17 cellular contexts compared by ENCODE assay signal in the genomic region with DNA sequence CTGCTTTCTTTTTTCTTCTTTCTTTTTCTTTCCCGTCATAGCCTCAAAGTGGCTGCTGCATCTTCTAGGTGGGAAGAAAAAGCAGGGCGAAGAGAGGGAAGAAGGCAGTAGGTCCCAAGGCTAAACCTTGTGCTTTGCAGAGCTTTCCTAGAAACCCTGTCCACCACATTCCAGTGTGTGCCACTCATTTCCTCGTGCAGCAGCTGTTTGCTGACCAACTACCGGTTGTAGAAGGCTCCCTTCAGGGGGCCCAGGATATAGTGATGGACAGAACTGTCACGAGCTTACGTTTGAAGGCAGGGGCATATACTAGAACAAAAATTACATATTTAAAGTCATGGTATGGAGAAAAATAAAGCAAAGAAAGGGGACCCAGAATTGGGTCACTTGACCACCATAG.
DNase-seq lines count a peak whose midpoint lies in the region; ATAC-seq, FAIRE-seq and TF ChIP-seq lines count a peak whose summit lies in the region.
"Had no signal": no experiment of that assay in that cellular context is flagged by ENCODE, and none has a peak within 500 bp of the region (broad histone marks: within the 10 kb centered on the region; RNA-seq: fewer than 3 reads in every experiment).

No MANE protein-coding gene starts in this region.

- CTCF ChIA-PET in endothelial cell of umbilical vein (lab: Charles Lee) = interaction anchor here (0.6 to 2.6 kb wide), 16 partner anchors 8 to 268 kb away, joined by 3 to 12 read pairs (median 3); no protein-coding TSS in a partner anchor

- H3K4me3 ChIP-seq in endothelial cell of umbilical vein (replicated peaks in 1 of 3; ENCODE audit: insufficient read depth in 1 of 3, low read depth in 1 of 3, low read length in 3 of 3) = no peak overlapping the region
- H3K4me3 ChIP-seq: BLaER1 treated with 17β-estradiol and CSF1 and Interleukin-3, amounts not matched to agents 10 nM and 100 nM; dorsolateral prefrontal cortex; heart left ventricle had no signal

- H3K4me2 ChIP-seq in endothelial cell of umbilical vein (ENCODE audit: insufficient read depth, low read length) = peak overlapping the region; percentile 29

- POLR2A ChIA-PET in endothelial cell of umbilical vein (lab: Charles Lee) = interaction anchor here (0.5 to 1.4 kb wide), 3 partner anchors 10 to 51 kb away, joined by 3 to 8 read pairs (median 5); no protein-coding TSS in a partner anchor

- TF ChIP-seq CTCF in endothelial cell of umbilical vein (IDR thresholded peaks at IDR 0.05; ENCODE audit: extremely low read depth in 1 of 2, insufficient read depth in 1 of 2, low read depth in 1 of 2, low read length in 2 of 2) (no peak), osteocyte (IDR thresholded peaks at IDR 0.05) (no peak)

- dilution Hi-C loops in endothelial cell of umbilical vein (cut with MboI; ENCODE audit: extremely low pct_ligation_motif_present, low sequenced_read_pairs) = no loop called here

- H3K4me1 Mint-ChIP-seq in osteocyte (ENCODE audit: unreplicated experiment) = peaks cover 57% of the 10 kb centered on the region

- TF ChIP-seq POLR2A in endothelial cell of umbilical vein (IDR thresholded peaks at IDR 0.05; ENCODE audit: low read depth, low read length) = peak; percentile 46

- peak; percentile 89 for FAIRE-seq in endothelial cell of umbilical vein (lab: Jason Lieb, UNC)

- BruUV-seq in endothelial cell of umbilical vein (replicated peaks; lab: Mats Ljungman, UMichigan) = no TSS peak

- intact Hi-C loops in endothelial cell of umbilical vein (cut with micrococcal nuclease) = loop anchor here (1.0 kb wide), 2 partner anchors 10 to 103 kb away; partner anchors contain the start of gene SASH1

- no peaks in the 10 kb centered on the region for H3K9me3 Mint-ChIP-seq in osteocyte (ENCODE audit: unreplicated experiment)

- H3K27ac Mint-ChIP-seq in osteocyte (ENCODE audit: unreplicated experiment) = peak overlapping the region; percentile 75

- peaks cover 74% of the 10 kb centered on the region for H3K4me1 ChIP-seq in endothelial cell of umbilical vein (ENCODE audit: control insufficient read depth, extremely low read depth, insufficient read depth, low read length)

- H3K36me3 ChIP-seq in endothelial cell of umbilical vein (ENCODE audit: control insufficient read depth in 2 of 2, extremely low read depth in 1 of 2, insufficient read depth in 2 of 2, low read length in 2 of 2) = peaks cover 0 to 8% of the 10 kb centered on the region in 2 experiments
- H3K36me3 ChIP-seq: neutrophil had no signal

- H3K4me3 Mint-ChIP-seq in osteocyte (ENCODE audit: unreplicated experiment) = no peak overlapping the region

- H4K20me1 ChIP-seq in endothelial cell of umbilical vein (replicated peaks; ENCODE audit: control insufficient read depth, extremely low read depth, insufficient read depth, low read length) = no peaks in the 10 kb centered on the region
- H4K20me1 ChIP-seq: BLaER1 treated with 17β-estradiol and CSF1 and Interleukin-3, amounts not matched to agents 10 nM and 100 nM had no signal

- H2AFZ ChIP-seq in endothelial cell of umbilical vein (ENCODE audit: low read depth, low read length) = no peak overlapping the region

- no peaks in the 10 kb centered on the region for H3K27me3 ChIP-seq in endothelial cell of umbilical vein (ENCODE audit: control insufficient read depth in 2 of 2, insufficient read depth in 2 of 2, low read length in 2 of 2)
- H3K27me3 ChIP-seq: dorsolateral prefrontal cortex, heart left ventricle had no signal

- no peak for ATAC-seq in HG02981 (IDR thresholded peaks at IDR 0.05; ENCODE audit: unreplicated experiment)
- ATAC-seq: heart left ventricle, left ventricle myocardium superior had no signal

- H3K27me3 Mint-ChIP-seq in osteocyte (ENCODE audit: unreplicated experiment) = no peaks in the 10 kb centered on the region

- H3K27ac ChIP-seq in endothelial cell of umbilical vein (ENCODE audit: insufficient read depth, low read depth, low read length) = peak overlapping the region; percentile 89
- H3K27ac ChIP-seq: BLaER1 treated with 17β-estradiol and CSF1 and Interleukin-3, amounts not matched to agents 10 nM and 100 nM; dorsolateral prefrontal cortex; heart left ventricle; neutrophil had no signal

- no peaks in the 10 kb centered on the region for H3K9me1 ChIP-seq in endothelial cell of umbilical vein (replicated peaks; ENCODE audit: control insufficient read depth, extremely low read depth, insufficient read depth, low read length)

- H3K79me2 ChIP-seq in endothelial cell of umbilical vein (ENCODE audit: control insufficient read depth, insufficient read depth, low read length) = peaks cover 63% of the 10 kb centered on the region

- peaks cover 20% of the 10 kb centered on the region for H3K36me3 Mint-ChIP-seq in osteocyte (ENCODE audit: unreplicated experiment)

- peak overlapping the region; percentile 52 for H3K9ac ChIP-seq in endothelial cell of umbilical vein (replicated peaks; ENCODE audit: extremely low read depth, insufficient read depth, low read length)
- H3K9ac ChIP-seq: BLaER1 treated with 17β-estradiol and CSF1 and Interleukin-3, amounts not matched to agents 10 nM and 100 nM had no signal

- no peaks in the 10 kb centered on the region for H3K9me3 ChIP-seq in endothelial cell of umbilical vein (replicated peaks; ENCODE audit: control insufficient read depth, insufficient read depth, low read length)
- H3K9me3 ChIP-seq: BLaER1 treated with 17β-estradiol and CSF1 and Interleukin-3, amounts not matched to agents 10 nM and 100 nM; heart left ventricle; neutrophil had no signal

- peak; percentile 82 for DNase-seq in Daoy (ENCODE audit: low read depth)
- DNase-seq in RPMI7951 (ENCODE audit: low read depth) = peak; percentile 88
- DNase-seq in endothelial cell of umbilical vein (ENCODE audit: low read depth, low spot score) = peak; percentile 81
- no peak for DNase-seq in osteocyte (ENCODE audit: extremely low spot score, unreplicated experiment)
- no peak for DNase-seq in stimulated activated naive CD4-positive, alpha-beta T cell (lab: John Stamatoyannopoulos, UW)
- DNase-seq in stimulated activated CD4-positive, alpha-beta T cell treated with anti-CD3 and anti-CD28 coated beads, Interleukin-2, amount 100 ng/mL, for 48 hours = no peak
- no peak for DNase-seq in NCI-H1417 (lab: John Stamatoyannopoulos, UW)
- DNase-seq: dorsolateral prefrontal cortex; heart left ventricle; KBM-7; left ventricle myocardium superior; NCI-H2029; SIG-M5; stimulated activated CD4-positive, alpha-beta T cell treated with anti-CD3 and anti-CD28 coated beads, Interleukin-15, amount 100 ng/mL, for 24 hours had no signal

TF ChIP-seq in endothelial cell of umbilical vein, 7 proteins besides CTCF, POLR2A, EP300 and RAD21:
- TF ChIP-seq GATA2 (IDR thresholded peaks at IDR 0.05; ENCODE audit: insufficient read depth, insufficient read length, low read depth, low read length) (peak; percentile 49), JUN (IDR thresholded peaks at IDR 0.05; ENCODE audit: borderline replicate concordance, insufficient read depth, insufficient read length, low read depth) (peak; percentile 91), POLR2AphosphoS5 (IDR thresholded peaks at IDR 0.05; ENCODE audit: insufficient read depth, low read depth, low read length) (peak; percentile 93), FOS (IDR thresholded peaks at IDR 0.05; ENCODE audit: borderline replicate concordance, insufficient read depth, low read length) (peak; percentile 92), MYC (IDR thresholded peaks at IDR 0.05; ENCODE audit: low read depth, low read length) (peak; percentile 49), EZH2 (IDR thresholded peaks at IDR 0.05; ENCODE audit: borderline replicate concordance, low read depth, low read length, severe bottlenecking) (no peak), MAX (IDR thresholded peaks at IDR 0.05; ENCODE audit: insufficient read depth, insufficient read length) (peak; percentile 47)

Comparison
In these comparisons a context has a peak if more than half of its experiments do, and no peak if none do; other contexts are left out.
1. DNase-seq: peak in Daoy (single experiment), RPMI7951 (single experiment) and endothelial cell of umbilical vein (single experiment); none in osteocyte (single experiment), stimulated activated naive CD4-positive, alpha-beta T cell (0 of 6), stimulated activated CD4-positive, alpha-beta T cell treated with anti-CD3 and anti-CD28 coated beads, Interleukin-2, amount 100 ng/mL, for 48 hours (0 of 2) and NCI-H1417 (0 of 3).